In the genomic region with DNA sequence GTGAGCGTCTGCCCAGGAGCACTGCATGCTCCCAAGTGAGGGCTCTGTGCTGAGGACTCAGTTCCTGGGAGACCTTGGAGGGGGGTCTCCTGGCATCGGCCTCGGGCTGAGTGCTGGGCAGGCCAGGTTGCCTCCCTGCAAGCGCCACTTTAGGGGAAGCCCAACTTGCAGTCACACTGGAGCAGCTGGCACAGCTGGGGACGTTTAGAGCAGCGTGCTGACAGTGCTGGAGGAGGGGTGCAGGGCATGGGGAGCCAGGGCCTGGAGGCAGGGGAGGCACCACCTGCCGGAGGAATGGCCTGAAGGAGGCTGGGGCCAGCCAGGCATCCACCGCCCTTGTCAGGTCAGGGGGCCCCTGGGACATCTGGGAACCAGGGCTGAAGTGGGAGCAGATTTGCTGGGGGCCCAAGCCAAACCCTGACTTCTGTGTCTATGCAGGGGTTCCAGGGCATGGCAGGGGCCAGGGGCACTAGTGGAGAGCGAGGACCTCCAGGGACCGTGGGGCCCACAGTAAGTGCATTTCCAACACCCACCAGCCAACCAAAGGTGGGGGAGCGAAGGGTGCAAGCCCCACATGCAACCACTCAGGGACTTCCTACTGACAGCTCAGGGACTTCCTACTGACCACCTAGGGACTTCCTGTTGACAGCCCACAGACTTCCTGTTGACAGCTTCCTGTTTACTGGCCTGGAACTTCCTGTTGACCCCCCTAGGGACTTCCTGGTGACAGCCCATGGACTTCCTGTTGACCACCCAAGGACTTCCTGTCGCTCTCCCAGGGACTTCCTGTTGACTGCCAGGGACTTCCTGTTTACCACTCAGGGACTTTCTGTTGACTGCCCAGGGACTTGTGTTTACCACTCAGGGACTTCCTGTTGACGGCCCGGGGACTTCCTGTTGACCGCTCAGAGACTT, we compare ENCODE assay signal across 20 cellular contexts. TPM values are rescaled to one million over a fixed set of nuclear protein-coding genes. Genes with fewer than 3 reads are reported as not detected.
DNase-seq lines count a peak whose midpoint lies in the region; ATAC-seq, FAIRE-seq and TF ChIP-seq lines count a peak whose summit lies in the region.
"Had no signal": no experiment of that assay in that cellular context is flagged by ENCODE, and none has a peak within 500 bp of the region (broad histone marks: within the 10 kb centered on the region; RNA-seq: fewer than 3 reads in every experiment).

No MANE protein-coding gene starts in this region.

- no peak overlapping the region for H4K8ac ChIP-seq in mesenchymal stem cell (ENCODE audit: low read length)

- H3K4me2 ChIP-seq in BLaER1 (peak overlapping the region; percentile 85), mesenchymal stem cell (ENCODE audit: low read length, poor library complexity, severe bottlenecking) (no peak overlapping the region)

- no peak overlapping the region for H3K4me3 ChIP-seq in BLaER1
- no peak overlapping the region for H3K4me3 ChIP-seq in mesenchymal stem cell (ENCODE audit: insufficient read depth in 1 of 2, low read depth in 1 of 2, low read length in 2 of 2)
- H3K4me3 ChIP-seq in stomach: no peak overlapping the region
- no peak overlapping the region for H3K4me3 ChIP-seq in coronary artery

- H3K9me3 Mint-ChIP-seq in activated B cell treated with CpG ODN at 0.5 μM for 24 hours: peaks cover 2% of the 10 kb centered on the region

- no peaks in the 10 kb centered on the region for H3K36me3 Mint-ChIP-seq in activated B cell treated with CpG ODN at 0.5 μM for 24 hours (ENCODE audit: low read depth)

- TF ChIP-seq CTCF in activated B cell treated with CpG ODN at 0.5 μM for 24 hours (IDR thresholded peaks at IDR 0.05) (no peak), stomach (IDR thresholded peaks at IDR 0.05) (no peak), coronary artery (IDR thresholded peaks at IDR 0.05) (no peak)

- no peaks in the 10 kb centered on the region for H4K20me1 ChIP-seq in BLaER1

- H2AK5ac ChIP-seq in mesenchymal stem cell (ENCODE audit: low read length, severe bottlenecking): no peak overlapping the region

- no peak overlapping the region for H2BK120ac ChIP-seq in mesenchymal stem cell (ENCODE audit: low read depth, low read length)

- peaks cover 11% of the 10 kb centered on the region for H3K4me1 Mint-ChIP-seq in activated B cell treated with CpG ODN at 0.5 μM for 24 hours

- H3K14ac ChIP-seq in mesenchymal stem cell (ENCODE audit: low read length in 2 of 2): no peak overlapping the region

- CTCF ChIA-PET in activated B cell treated with CpG ODN at 0.5 μM for 24 hours (lab: Charles Lee): no interaction called here

- intact Hi-C loops in activated B cell treated with CpG ODN at 0.5 μM for 24 hours (cut with micrococcal nuclease) (no loop called here), stomach (cut with DNase I; ENCODE audit: low total_unique reads) (no loop called here)

- no peak overlapping the region for H3K18ac ChIP-seq in mesenchymal stem cell (ENCODE audit: low read depth in 1 of 2, low read length in 2 of 2)

- no peak for ATAC-seq in activated B cell treated with CpG ODN at 0.5 μM for 24 hours (ENCODE audit: low read depth)
- ATAC-seq: esophagus mucosa had no signal

- H3K27ac ChIP-seq in BLaER1 (peak overlapping the region; percentile 82), mesenchymal stem cell (ENCODE audit: low read length, poor library complexity, severe bottlenecking) (no peak overlapping the region), stomach (no peak overlapping the region), coronary artery (no peak overlapping the region)

- TF ChIP-seq POLR2A in stomach (IDR thresholded peaks at IDR 0.05): no peak

- H3K27me3 Mint-ChIP-seq in activated B cell treated with CpG ODN at 0.5 μM for 24 hours: no peaks in the 10 kb centered on the region

- H3K4ac ChIP-seq in mesenchymal stem cell (ENCODE audit: low read depth in 1 of 2, low read length in 2 of 2): no peak overlapping the region

- H3K4me3 Mint-ChIP-seq in activated B cell treated with CpG ODN at 0.5 μM for 24 hours: no peak overlapping the region

- H3K79me1 ChIP-seq in mesenchymal stem cell (replicated peaks; ENCODE audit: low read length, poor library complexity, severe bottlenecking): no peaks in the 10 kb centered on the region

- peak overlapping the region; percentile 46 for H4K91ac ChIP-seq in mesenchymal stem cell (ENCODE audit: low read length)

- FAIRE-seq in GM18507 (lab: Jason Lieb, UNC): peak; percentile 63

- 0 out of 2 replicates have a peak overlapping the region, but pooled peaks have one; percentile 0 for H3K9ac ChIP-seq in BLaER1
- no peak overlapping the region for H3K9ac ChIP-seq in mesenchymal stem cell (ENCODE audit: low read length)

- POLR2A ChIA-PET in activated B cell treated with CpG ODN at 0.5 μM for 24 hours (lab: Charles Lee): interaction anchor here (0.6 kb wide), 1 partner anchor 212 kb away, joined by 3 read pairs; no protein-coding TSS in a partner anchor

- peak; percentile 23 for DNase-seq in GM18507 (ENCODE audit: extremely low spot score, insufficient read length, low read depth)
- DNase-seq in activated B cell treated with CpG ODN at 0.5 μM for 24 hours: no peak
- no peak for DNase-seq in mesenchymal stem cell
- DNase-seq in stomach: no peak
- DNase-seq in OCI-M2 (lab: John Stamatoyannopoulos, UW; ENCODE audit: unreplicated experiment): no peak
- DNase-seq in coronary artery (ENCODE audit: low spot score): no peak
- no peak for DNase-seq in effector CD4-positive, alpha-beta T cell
- DNase-seq: activated CD4-positive, alpha-beta T cell treated with anti-CD3 and anti-CD28 coated beads for 4 hours; activated naive CD4-positive, alpha-beta T cell treated with anti-CD3 and anti-CD28 coated beads, Interleukin-2, amount 50 U/mL, for 16 hours; cerebellar nuclear complex; GF-D8; Kasumi-1; NCI-H187; NCI-H774; stimulated activated naive CD4-positive, alpha-beta T cell treated with Interleukin-2 at 50 U/mL for 16 hours had no signal

- H2BK12ac ChIP-seq in mesenchymal stem cell (ENCODE audit: low read length in 2 of 2): no peak overlapping the region

- peaks cover 7% of the 10 kb centered on the region; the same call in 1 of the 2 replicates for H3K9me3 ChIP-seq in BLaER1
- H3K9me3 ChIP-seq in mesenchymal stem cell (ENCODE audit: control insufficient read depth, low read length): peaks cover 1% of the 10 kb centered on the region
- H3K9me3 ChIP-seq in stomach: peaks cover 0 to 6% (median 2%) of the 10 kb centered on the region in 4 donors

- no peak overlapping the region for H3K23ac ChIP-seq in mesenchymal stem cell (ENCODE audit: low read length in 2 of 2)

- H3K36me3 ChIP-seq in BLaER1 (no peaks in the 10 kb centered on the region), mesenchymal stem cell (ENCODE audit: control insufficient read depth in 1 of 2, insufficient read depth in 2 of 2, low read depth in 1 of 2, low read length in 2 of 2) (no peaks in the 10 kb centered on the region), stomach (no peaks in the 10 kb centered on the region)

- H3K27me3 ChIP-seq in BLaER1 (no peaks in the 10 kb centered on the region), mesenchymal stem cell (ENCODE audit: control insufficient read depth in 1 of 2, insufficient read depth in 1 of 2, low read length in 2 of 2) (peaks cover 19 to 48% of the 10 kb centered on the region in 2 experiments), stomach (peaks cover 5 to 85% (median 19%) of the 10 kb centered on the region in 3 donors)

- H2AFZ ChIP-seq in mesenchymal stem cell (ENCODE audit: low read depth, low read length): no peak overlapping the region

- 85% methylated on average over 15 of the region's 15 CpGs for WGBS in mesenchymal stem cell
- WGBS in stomach, 5 donors: 77 to 89% (median 87%) methylated on average over 10 to 15 of the region's 15 CpGs

- TF ChIP-seq EP300 in stomach (IDR thresholded peaks at IDR 0.05): no peak

- H2BK15ac ChIP-seq in mesenchymal stem cell (ENCODE audit: low read depth, poor library complexity, severe bottlenecking): no peak overlapping the region

- peak overlapping the region; percentile 50 for H3K27ac Mint-ChIP-seq in activated B cell treated with CpG ODN at 0.5 μM for 24 hours

- no peak overlapping the region for H2BK5ac ChIP-seq in mesenchymal stem cell (ENCODE audit: low read depth, low read length, poor library complexity, severe bottlenecking)

- peaks cover 28% of the 10 kb centered on the region for H3K4me1 ChIP-seq in BLaER1
- peaks cover 2% of the 10 kb centered on the region for H3K4me1 ChIP-seq in mesenchymal stem cell (ENCODE audit: control insufficient read depth, insufficient read depth, low read depth, low read length)
- H3K4me1 ChIP-seq in stomach: no peaks in the 10 kb centered on the region

RNA-seq across cellular contexts. Expression of a gene that starts 33.6 kb away (rescaled TPM):
- total RNA-seq in activated B cell treated with CpG ODN at 0.5 μM for 24 hours: not detected in 2 replicates
- not detected for polyA plus RNA-seq in mesenchymal stem cell (2013, experiment 1 of 2)
- not detected for polyA plus RNA-seq in mesenchymal stem cell (2013, experiment 2 of 2)
- total RNA-seq in stomach: 1 to 10 TPM in 1 of 5 donors, not detected in 4; 2.4 TPM
- polyA plus RNA-seq in stomach: under 1 TPM in 1 of 3 donors, not detected in 2; 0.53 TPM
- total RNA-seq: esophagus mucosa, pulmonary artery endothelial cell, SK-MEL-5 had no signal
- polyA plus RNA-seq: BJ had no signal

RNA-seq across cellular contexts. Expression of a gene that starts 34.6 kb away (rescaled TPM):
- total RNA-seq in activated B cell treated with CpG ODN at 0.5 μM for 24 hours: not detected in 2 replicates
- not detected for polyA plus RNA-seq in mesenchymal stem cell (2013, experiment 1 of 2)
- polyA plus RNA-seq in mesenchymal stem cell (2013, experiment 2 of 2): not detected
- total RNA-seq in stomach: under 1 TPM in 1 of 5 donors, not detected in 4; under 0.01 TPM
- under 1 TPM in 1 of 3 donors, not detected in 2; 0.15 TPM for polyA plus RNA-seq in stomach
- total RNA-seq: esophagus mucosa, pulmonary artery endothelial cell, SK-MEL-5 had no signal
- polyA plus RNA-seq: BJ had no signal

RNA-seq across cellular contexts. Expression of a gene that starts 54.0 kb away (rescaled TPM):
- total RNA-seq in activated B cell treated with CpG ODN at 0.5 μM for 24 hours: 72.4 and 85.8 TPM in 2 replicates
- polyA plus RNA-seq in mesenchymal stem cell (2013, experiment 1 of 2): 62.8 TPM
- 60.5 TPM for polyA plus RNA-seq in mesenchymal stem cell (2013, experiment 2 of 2)
- 100 to 1,000 TPM in 3 of 5 donors, 10 to 100 TPM in 2; 51.3 to 146 (median 100) TPM for total RNA-seq in stomach
- polyA plus RNA-seq in stomach: 10 to 100 TPM; 51.5 to 53.2 (median 51.5) TPM
